8 cellular contexts compared by ENCODE assay signal in the genomic region with DNA sequence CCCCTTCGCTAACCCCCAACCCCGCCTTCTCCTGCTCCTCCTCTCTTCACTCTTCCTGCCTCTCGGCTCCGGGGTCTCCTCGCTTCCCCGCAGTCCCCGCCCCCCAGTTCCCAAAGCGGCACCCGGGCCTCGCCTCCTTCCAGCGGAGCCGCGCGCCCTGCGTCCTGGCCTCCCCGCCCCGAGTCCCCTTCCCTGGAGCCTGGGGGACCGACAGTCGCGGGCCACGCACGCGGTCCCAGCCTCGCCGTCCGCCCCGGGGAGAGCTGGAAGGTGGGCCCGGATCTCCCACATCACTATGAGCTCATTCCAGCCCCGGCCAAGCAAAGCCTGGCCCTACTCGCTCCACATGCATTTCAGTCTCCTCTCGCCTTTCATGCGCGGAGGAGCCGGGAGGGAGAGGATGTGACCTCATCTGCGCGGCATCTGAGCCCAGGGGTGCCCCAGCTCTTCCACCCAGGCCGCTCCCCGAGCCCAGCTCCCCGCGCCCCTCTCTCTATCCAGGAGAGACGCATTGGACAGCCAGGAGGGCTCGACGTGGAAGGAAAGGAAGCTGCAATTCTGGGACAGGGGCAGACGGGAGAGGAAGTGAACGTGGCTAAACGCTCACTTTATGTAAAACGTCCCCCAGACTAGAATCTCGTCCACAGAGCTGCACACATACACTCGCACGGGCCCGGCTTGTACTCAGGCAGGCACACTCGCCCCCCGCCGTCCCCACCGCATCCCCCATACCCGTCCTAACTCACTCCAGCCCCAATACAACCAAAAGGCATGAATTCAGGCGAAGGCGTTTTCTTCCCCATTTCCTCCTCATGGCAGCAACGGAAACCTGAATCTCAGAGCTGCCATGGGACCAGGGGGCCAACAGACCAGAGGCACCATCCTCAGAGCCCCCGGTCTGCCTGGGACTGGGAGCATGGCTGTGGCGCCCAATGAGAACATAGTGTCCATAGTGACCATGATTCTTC.
DNase-seq lines count a peak whose midpoint lies in the region; ATAC-seq, FAIRE-seq and TF ChIP-seq lines count a peak whose summit lies in the region.

No MANE protein-coding gene starts in this region.

- H3K27ac ChIP-seq in GM23338 (ENCODE audit: low read depth) (peak overlapping the region; percentile 92), breast epithelium (peak overlapping the region; percentile 77 to 90), kidney (ENCODE audit: low read depth in 2 of 2, low read length in 2 of 2) (no peak overlapping the region)

- no TSS peak for BruUV-seq in Caco-2 (replicated peaks; lab: Mats Ljungman, UMichigan)

- H3K4me3 Mint-ChIP-seq in Caco-2 (ENCODE audit: unreplicated experiment) (peak overlapping the region; percentile 68), GM23338 (peak overlapping the region; percentile 70)

- H3K9ac ChIP-seq in kidney (ENCODE audit: low read length in 2 of 2) = no peak overlapping the region

- H3K27me3 ChIP-seq in Caco-2 (replicated peaks; ENCODE audit: control insufficient read depth, insufficient read depth, low read length) (no peaks in the 10 kb centered on the region; the same call in 1 of the 2 replicates), GM23338 (ENCODE audit: insufficient read depth) (no peaks in the 10 kb centered on the region), breast epithelium (no peaks in the 10 kb centered on the region)

- no peak for TF ChIP-seq CTCF in Caco-2 (IDR thresholded peaks at IDR 0.05; ENCODE audit: insufficient read depth in 1 of 2, low read depth in 1 of 2, low read length in 1 of 2, severe bottlenecking in 1 of 2, unreplicated experiment in 1 of 2)
- no peak for TF ChIP-seq CTCF in GM23338 (conservative IDR thresholded peaks at IDR 0.05; ENCODE audit: low read depth in 2 of 2)
- TF ChIP-seq CTCF in breast epithelium (IDR thresholded peaks at IDR 0.05) = no peak
- TF ChIP-seq CTCF in kidney (IDR thresholded peaks at IDR 0.05; ENCODE audit: borderline replicate concordance, extremely low read depth, insufficient read depth) = no peak

- H3K4me3 ChIP-seq in Caco-2 (ENCODE audit: low read depth, low read length) = peak overlapping the region; percentile 41
- peak overlapping the region; percentile 66 for H3K4me3 ChIP-seq in GM23338
- peak overlapping the region; percentile 38 to 72 (median 53) for H3K4me3 ChIP-seq in breast epithelium
- peak overlapping the region in 1 of 2 donors; percentile 25 for H3K4me3 ChIP-seq in kidney (ENCODE audit: low read length in 2 of 2)

- peaks cover 8% of the 10 kb centered on the region; the same call in 1 of the 2 replicates for H3K9me2 ChIP-seq in GM23338 (ENCODE audit: insufficient read depth)

- no peak overlapping the region for H3K27ac Mint-ChIP-seq in Caco-2 (ENCODE audit: unreplicated experiment)
- H3K27ac Mint-ChIP-seq in GM23338 = peak overlapping the region; percentile 74

- H2AFZ ChIP-seq in GM23338 = peak overlapping the region; percentile 96

- peak; percentile 51 to 62 for DNase-seq in Caco-2
- peak; percentile 83 for DNase-seq in GM23338 (ENCODE audit: low spot score)
- DNase-seq in T-helper 9 cell = peak; percentile 37
- DNase-seq in breast epithelium (ENCODE audit: low spot score in 2 of 2) = peak in 1 of 2 donors; percentile 45
- peak; percentile 88 for DNase-seq in kidney
- peak; percentile 40 to 58 for DNase-seq in stimulated activated CD4-positive, alpha-beta T cell treated with anti-CD3 and anti-CD28 coated beads, Interleukin-1b, Interleukin-23, amount 100 ng/mL, for 4 hours (ENCODE audit: low read depth in 2 of 2)
- no peak for DNase-seq in NCI-H146 treated with DMSO at 0.1 percent for 48 hours (lab: John Stamatoyannopoulos, UW; ENCODE audit: unreplicated experiment)
- DNase-seq in NCI-H1694 (lab: John Stamatoyannopoulos, UW) = no peak

- H3K4me1 ChIP-seq in Caco-2 (peaks cover 5% of the 10 kb centered on the region; the same call in 1 of the 2 replicates), GM23338 (ENCODE audit: insufficient read depth) (peaks cover 33% of the 10 kb centered on the region), breast epithelium (no peaks in the 10 kb centered on the region), kidney (ENCODE audit: control insufficient read depth in 1 of 2, insufficient read depth in 1 of 2, low read depth in 1 of 2, low read length in 2 of 2) (no peaks in the 10 kb centered on the region)

- FAIRE-seq in kidney (lab: Jason Lieb, UNC) = no peak

- CTCF ChIA-PET in Caco-2 (lab: Charles Lee) = interaction anchor here (0.5 to 2.2 kb wide), 5 partner anchors 57 to 127 kb away, joined by 3 to 14 read pairs (median 4); no protein-coding TSS in a partner anchor

- H4K20me1 ChIP-seq in GM23338 (replicated peaks; ENCODE audit: insufficient read depth) = no peaks in the 10 kb centered on the region

- 0 out of 2 replicates have a peak, but pooled peaks cover 7% of the 10 kb centered on the region for H3F3A ChIP-seq in GM23338 (replicated peaks; ENCODE audit: low read depth)

- no peak for TF ChIP-seq POLR2A in breast epithelium (IDR thresholded peaks at IDR 0.05)

- POLR2A ChIA-PET in Caco-2 (lab: Charles Lee) = interaction anchor here (0.6 kb wide), 2 partner anchors 45 to 68 kb away, joined by 3 to 4 read pairs; no protein-coding TSS in a partner anchor

- no peaks in the 10 kb centered on the region for H3K4me1 Mint-ChIP-seq in Caco-2 (ENCODE audit: low read depth, unreplicated experiment)
- peaks cover 32% of the 10 kb centered on the region for H3K4me1 Mint-ChIP-seq in GM23338

- no peaks in the 10 kb centered on the region for H3K9me3 ChIP-seq in Caco-2
- no peaks in the 10 kb centered on the region for H3K9me3 ChIP-seq in breast epithelium
- H3K9me3 ChIP-seq in kidney (ENCODE audit: control insufficient read depth in 1 of 2, low read length in 2 of 2) = no peaks in the 10 kb centered on the region

- intact Hi-C loops in Caco-2 (cut with micrococcal nuclease; ENCODE audit: unreplicated experiment) (loop anchor here (10.0 kb wide), 1 partner anchor 280 kb away; no protein-coding TSS in a partner anchor), breast epithelium (cut with DNase I; ENCODE audit: low total_unique reads) (no loop called here), kidney (cut with DNase I) (no loop called here)

- H3K4me2 ChIP-seq in GM23338 = peak overlapping the region; percentile 87

- H3K27me3 Mint-ChIP-seq in Caco-2 (ENCODE audit: insufficient read depth, unreplicated experiment) (peaks cover 15% of the 10 kb centered on the region), GM23338 (ENCODE audit: insufficient read depth, low read depth, poor library complexity) (peaks cover 13% of the 10 kb centered on the region)

- no peaks in the 10 kb centered on the region for H3K79me2 ChIP-seq in GM23338 (replicated peaks; ENCODE audit: insufficient read depth)

- H3K36me3 Mint-ChIP-seq in Caco-2 (ENCODE audit: insufficient read depth, unreplicated experiment) (no peaks in the 10 kb centered on the region), GM23338 (ENCODE audit: low read depth) (no peaks in the 10 kb centered on the region; the same call in 2 of the 3 replicates)

- ATAC-seq in GM23338 = peak; percentile 90

- H3K36me3 ChIP-seq in Caco-2 (ENCODE audit: control insufficient read depth, insufficient read depth, low read length) = no peaks in the 10 kb centered on the region
- H3K36me3 ChIP-seq in GM23338 (ENCODE audit: insufficient read depth) = no peaks in the 10 kb centered on the region
- H3K36me3 ChIP-seq in breast epithelium = no peaks in the 10 kb centered on the region
- no peaks in the 10 kb centered on the region for H3K36me3 ChIP-seq in kidney (ENCODE audit: control insufficient read depth in 1 of 2, insufficient read depth in 2 of 2, low read length in 2 of 2)

- H3K9me3 Mint-ChIP-seq in Caco-2 (ENCODE audit: unreplicated experiment) (no peaks in the 10 kb centered on the region), GM23338 (peaks cover 6% of the 10 kb centered on the region)

TF ChIP-seq in GM23338, 12 proteins besides CTCF, POLR2A, EP300 and RAD21:
- TF ChIP-seq POLR2AphosphoS5 (IDR thresholded peaks at IDR 0.05; ENCODE audit: low read depth) = peak; percentile 56
- peak; percentile 26 for TF ChIP-seq CREB1 (CRISPR knock-in tag; IDR thresholded peaks at IDR 0.05; ENCODE audit: low read depth)
- no peak; the same call in 1 of the 2 replicates for TF ChIP-seq ETS1 (IDR thresholded peaks at IDR 0.05)

Comparison
In these comparisons a context has a peak if more than half of its experiments do, and no peak if none do; other contexts are left out.
1. DNase-seq: peak in Caco-2 (2 of 2), GM23338 (single experiment), T-helper 9 cell (single experiment), kidney (single experiment) and stimulated activated CD4-positive, alpha-beta T cell treated with anti-CD3 and anti-CD28 coated beads, Interleukin-1b, Interleukin-23, amount 100 ng/mL, for 4 hours (2 of 2); none in NCI-H146 treated with DMSO at 0.1 percent for 48 hours (single experiment) and NCI-H1694 (single experiment).
2. H3K27ac ChIP-seq: peak in GM23338 (single experiment) and breast epithelium (2 of 2); none in kidney (0 of 2).